ENCODE assay signal across 1 cellular context in the genomic region with DNA sequence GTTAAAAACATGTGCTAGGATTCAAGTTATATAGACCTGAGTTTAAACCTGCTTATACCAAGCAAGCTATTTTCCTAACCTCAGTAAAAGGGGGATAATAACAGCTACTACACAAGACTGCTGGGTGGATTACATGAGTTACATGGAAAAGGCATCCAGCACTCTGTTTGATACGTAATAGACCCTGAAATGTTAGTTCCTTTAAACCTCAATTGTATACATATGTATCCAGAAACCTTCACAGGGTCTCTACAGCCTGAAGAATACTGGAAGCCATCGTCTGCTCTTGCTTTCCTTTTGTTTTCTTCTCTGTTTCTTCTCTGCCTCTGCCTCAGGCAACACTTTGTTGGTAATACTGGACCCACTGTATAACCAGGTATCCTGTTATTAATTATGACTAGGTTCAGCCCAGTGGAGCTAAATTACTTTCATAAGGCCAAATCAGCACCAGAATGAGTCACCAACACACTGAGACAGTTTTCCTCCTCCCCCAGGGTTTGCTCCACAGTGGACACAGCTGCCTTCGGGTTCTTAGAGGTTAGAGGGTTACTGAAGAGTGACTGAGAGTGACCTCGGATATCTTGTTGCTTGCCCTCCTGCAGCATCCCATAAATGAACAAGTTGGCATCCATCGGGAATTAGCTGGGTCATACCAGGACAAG.
TF ChIP-seq lines count a peak whose summit lies in the region.

No MANE protein-coding gene starts in this region.

TF ChIP-seq in K562, 482 proteins besides CTCF, POLR2A, EP300 and RAD21 (continued from another document):
- TF ChIP-seq ZNF717 (CRISPR knock-in tag; IDR thresholded peaks at IDR 0.05) (no peak), JUND (IDR thresholded peaks at IDR 0.05; ENCODE audit: borderline replicate concordance, low read depth, low read length) (peak; percentile 57), JUND (tag; IDR thresholded peaks at IDR 0.05; ENCODE audit: borderline replicate concordance, low read depth, low read length) (no peak)
TF ChIP-seq in K562: peak in this region for 2.
